10 cellular contexts compared by ENCODE assay signal in the genomic region with DNA sequence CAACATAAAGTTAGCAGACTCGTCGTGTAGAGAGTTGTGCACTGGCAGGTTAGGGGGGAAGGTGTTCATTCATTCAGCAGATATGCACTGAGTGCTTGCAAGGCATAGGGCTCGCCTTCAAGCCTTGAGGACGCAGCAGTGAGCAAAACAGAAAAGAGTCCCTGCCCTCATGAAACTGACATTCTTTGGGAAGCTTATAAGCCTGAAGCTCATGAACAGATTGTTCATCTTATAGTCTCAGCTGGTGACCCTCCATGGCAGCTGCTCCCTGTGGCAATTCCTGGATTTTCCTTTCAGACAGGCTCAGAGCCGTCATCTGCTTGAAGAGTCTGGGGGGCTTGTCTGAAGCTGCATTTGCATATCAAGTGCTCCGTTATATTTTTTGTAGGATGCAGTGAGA.
DNase-seq lines count a peak whose midpoint lies in the region; ATAC-seq lines count a peak whose summit lies in the region.
"Had no signal": no experiment of that assay in that cellular context is flagged by ENCODE, and none has a peak within 500 bp of the region (broad histone marks: within the 10 kb centered on the region; RNA-seq: fewer than 3 reads in every experiment).

No MANE protein-coding gene starts in this region.

- no peak overlapping the region for H3K23ac ChIP-seq in neuronal stem cell (ENCODE audit: low read depth, low read length, poor library complexity)

- H4K91ac ChIP-seq in neuronal stem cell (ENCODE audit: low read depth, low read length, poor library complexity) = no peak overlapping the region

- H3K36me3 ChIP-seq in neuronal stem cell (replicated peaks in 1 of 2; ENCODE audit: control insufficient read depth in 2 of 2, insufficient read depth in 2 of 2, low read length in 2 of 2) = no peaks in the 10 kb centered on the region

- DNase-seq in T-helper 1 cell (no peak), NCI-H1694 (lab: John Stamatoyannopoulos, UW) (peak; percentile 28), caudate nucleus (lab: John Stamatoyannopoulos, UW) (no peak), neuronal stem cell (ENCODE audit: low spot score) (no peak), SIG-M5 (lab: John Stamatoyannopoulos, UW) (no peak)
- DNase-seq: GF-D8 had no signal

- H3K4me3 ChIP-seq in neuronal stem cell (ENCODE audit: low read length in 2 of 2) = peak overlapping the region in 1 of 2 donors; percentile 18

- H2BK5ac ChIP-seq in neuronal stem cell (ENCODE audit: low read length) = no peak overlapping the region

- H2AFZ ChIP-seq in neuronal stem cell (ENCODE audit: low read length) = peak overlapping the region; percentile 77

- H3K18ac ChIP-seq in neuronal stem cell (ENCODE audit: low read length) = no peak overlapping the region

- H3K4me1 Mint-ChIP-seq in T-helper 1 cell treated with Interleukin-12 subunit alpha and Interleukin-12 subunit beta and Interleukin-4 antibody, amounts not matched to agents 30 μg/mL and 1 μg/mL, for 36 hours (ENCODE audit: low read depth) = peaks cover 77% of the 10 kb centered on the region

- H4K8ac ChIP-seq in neuronal stem cell (ENCODE audit: low read depth, low read length) = no peak overlapping the region

- no peak overlapping the region for H3K4me3 Mint-ChIP-seq in T-helper 1 cell treated with Interleukin-12 subunit alpha and Interleukin-12 subunit beta and Interleukin-4 antibody, amounts not matched to agents 30 μg/mL and 1 μg/mL, for 36 hours

- H3K27ac Mint-ChIP-seq in T-helper 1 cell treated with Interleukin-12 subunit alpha and Interleukin-12 subunit beta and Interleukin-4 antibody, amounts not matched to agents 30 μg/mL and 1 μg/mL, for 36 hours = peak overlapping the region; percentile 10

- peaks cover 46% of the 10 kb centered on the region for H3K36me3 Mint-ChIP-seq in T-helper 1 cell treated with Interleukin-12 subunit alpha and Interleukin-12 subunit beta and Interleukin-4 antibody, amounts not matched to agents 30 μg/mL and 1 μg/mL, for 36 hours (ENCODE audit: low read depth)

- no peak overlapping the region for H3K4me2 ChIP-seq in neuronal stem cell (ENCODE audit: insufficient read depth, low read length, poor library complexity, severe bottlenecking)

- H2BK15ac ChIP-seq in neuronal stem cell (ENCODE audit: low read length) = no peak overlapping the region

- no peak overlapping the region for H3K4ac ChIP-seq in neuronal stem cell (ENCODE audit: low read length)

- H3K4me1 ChIP-seq in neuronal stem cell (ENCODE audit: control insufficient read depth in 2 of 2, insufficient read depth in 1 of 2, low read depth in 1 of 2, low read length in 2 of 2) = peaks cover 15 to 17% of the 10 kb centered on the region in 2 donors

- H3K9me3 Mint-ChIP-seq in T-helper 1 cell treated with Interleukin-12 subunit alpha and Interleukin-12 subunit beta and Interleukin-4 antibody, amounts not matched to agents 30 μg/mL and 1 μg/mL, for 36 hours = no peaks in the 10 kb centered on the region

- no peak overlapping the region for H3K14ac ChIP-seq in neuronal stem cell (ENCODE audit: low read length)

- H2BK120ac ChIP-seq in neuronal stem cell (ENCODE audit: low read depth, low read length) = no peak overlapping the region

- H3K27me3 Mint-ChIP-seq in T-helper 1 cell treated with Interleukin-12 subunit alpha and Interleukin-12 subunit beta and Interleukin-4 antibody, amounts not matched to agents 30 μg/mL and 1 μg/mL, for 36 hours (ENCODE audit: low read depth) = no peaks in the 10 kb centered on the region

- no peak for ATAC-seq in GM21619 (IDR thresholded peaks at IDR 0.05; ENCODE audit: unreplicated experiment)
- no peak for ATAC-seq in GM19351 (IDR thresholded peaks at IDR 0.05; ENCODE audit: unreplicated experiment)
- ATAC-seq: HCT116 had no signal

- no peak overlapping the region for H2AK5ac ChIP-seq in neuronal stem cell (ENCODE audit: low read depth, low read length)

- no peak overlapping the region for H3K9ac ChIP-seq in neuronal stem cell (ENCODE audit: low read depth, low read length, poor library complexity)

- H2BK12ac ChIP-seq in neuronal stem cell (ENCODE audit: low read length) = no peak overlapping the region

- H3K79me1 ChIP-seq in neuronal stem cell (ENCODE audit: low read depth, low read length) = no peaks in the 10 kb centered on the region

- no peaks in the 10 kb centered on the region for H3K27me3 ChIP-seq in neuronal stem cell (ENCODE audit: control insufficient read depth in 3 of 3, insufficient read depth in 3 of 3, low read depth in 1 of 3, low read length in 3 of 3)

- H3K27ac ChIP-seq in caudate nucleus (ENCODE audit: low read depth, low read length) = peak overlapping the region; percentile 3
- no peak overlapping the region for H3K27ac ChIP-seq in neuronal stem cell (replicated peaks; ENCODE audit: low read length)

- no peaks in the 10 kb centered on the region for H3K9me3 ChIP-seq in neuronal stem cell (replicated peaks in 1 of 2; ENCODE audit: control insufficient read depth in 2 of 2, insufficient read depth in 1 of 2, low read depth in 1 of 2, low read length in 2 of 2)

- WGBS in neuronal stem cell (ENCODE audit: extremely low coverage in 2 of 2, insufficient read length in 2 of 2, insufficient replicate concordance in 1 of 2), 2 donors = no CpG with 5 or more reads among the region's 6 CpGs
